Comparison of ENCODE assay signal across 1 cellular context in genomic region chr1:198601936-198602889, GRCh38.
TF ChIP-seq lines count a peak whose summit lies in the region.

No MANE protein-coding gene starts in this region.

TF ChIP-seq in HepG2, 621 proteins besides CTCF, POLR2A, EP300 and RAD21 (continued from another document):
- TF ChIP-seq ZNF414 (CRISPR knock-in tag; IDR thresholded peaks at IDR 0.05), result no peak
